1 cellular context compared by ENCODE assay signal in genomic region chr6:155033021-155033801, GRCh38.
TF ChIP-seq lines count a peak whose summit lies in the region.

No MANE protein-coding gene starts in this region.

TF ChIP-seq in K562, 482 proteins besides CTCF, POLR2A, EP300 and RAD21 (continued from another document):
- TF ChIP-seq BRCA1 (IDR thresholded peaks at IDR 0.05) (no peak), BRCA1 (CRISPR knock-in tag; IDR thresholded peaks at IDR 0.05) (no peak), ZNF184 (CRISPR knock-in tag; IDR thresholded peaks at IDR 0.05) (no peak), KAT7 (CRISPR knock-in tag; IDR thresholded peaks at IDR 0.05; ENCODE audit: borderline replicate concordance) (no peak), CHD7 (IDR thresholded peaks at IDR 0.05; ENCODE audit: low read depth, low read length) (no peak), NBN (IDR thresholded peaks at IDR 0.05; ENCODE audit: low read depth) (no peak), CBFA2T3 (IDR thresholded peaks at IDR 0.05) (no peak), EZH2 (IDR thresholded peaks at IDR 0.05; ENCODE audit: borderline replicate concordance, low read depth, low read length) (no peak)
- TF ChIP-seq, protein P1, sequence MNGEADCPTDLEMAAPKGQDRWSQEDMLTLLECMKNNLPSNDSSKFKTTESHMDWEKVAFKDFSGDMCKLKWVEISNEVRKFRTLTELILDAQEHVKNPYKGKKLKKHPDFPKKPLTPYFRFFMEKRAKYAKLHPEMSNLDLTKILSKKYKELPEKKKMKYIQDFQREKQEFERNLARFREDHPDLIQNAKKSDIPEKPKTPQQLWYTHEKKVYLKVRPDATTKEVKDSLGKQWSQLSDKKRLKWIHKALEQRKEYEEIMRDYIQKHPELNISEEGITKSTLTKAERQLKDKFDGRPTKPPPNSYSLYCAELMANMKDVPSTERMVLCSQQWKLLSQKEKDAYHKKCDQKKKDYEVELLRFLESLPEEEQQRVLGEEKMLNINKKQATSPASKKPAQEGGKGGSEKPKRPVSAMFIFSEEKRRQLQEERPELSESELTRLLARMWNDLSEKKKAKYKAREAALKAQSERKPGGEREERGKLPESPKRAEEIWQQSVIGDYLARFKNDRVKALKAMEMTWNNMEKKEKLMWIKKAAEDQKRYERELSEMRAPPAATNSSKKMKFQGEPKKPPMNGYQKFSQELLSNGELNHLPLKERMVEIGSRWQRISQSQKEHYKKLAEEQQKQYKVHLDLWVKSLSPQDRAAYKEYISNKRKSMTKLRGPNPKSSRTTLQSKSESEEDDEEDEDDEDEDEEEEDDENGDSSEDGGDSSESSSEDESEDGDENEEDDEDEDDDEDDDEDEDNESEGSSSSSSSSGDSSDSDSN (IDR thresholded peaks at IDR 0.05; ENCODE audit: borderline replicate concordance in 1 of 2, low read depth in 2 of 2, low read length in 2 of 2), result no peak
- TF ChIP-seq, protein P2, sequence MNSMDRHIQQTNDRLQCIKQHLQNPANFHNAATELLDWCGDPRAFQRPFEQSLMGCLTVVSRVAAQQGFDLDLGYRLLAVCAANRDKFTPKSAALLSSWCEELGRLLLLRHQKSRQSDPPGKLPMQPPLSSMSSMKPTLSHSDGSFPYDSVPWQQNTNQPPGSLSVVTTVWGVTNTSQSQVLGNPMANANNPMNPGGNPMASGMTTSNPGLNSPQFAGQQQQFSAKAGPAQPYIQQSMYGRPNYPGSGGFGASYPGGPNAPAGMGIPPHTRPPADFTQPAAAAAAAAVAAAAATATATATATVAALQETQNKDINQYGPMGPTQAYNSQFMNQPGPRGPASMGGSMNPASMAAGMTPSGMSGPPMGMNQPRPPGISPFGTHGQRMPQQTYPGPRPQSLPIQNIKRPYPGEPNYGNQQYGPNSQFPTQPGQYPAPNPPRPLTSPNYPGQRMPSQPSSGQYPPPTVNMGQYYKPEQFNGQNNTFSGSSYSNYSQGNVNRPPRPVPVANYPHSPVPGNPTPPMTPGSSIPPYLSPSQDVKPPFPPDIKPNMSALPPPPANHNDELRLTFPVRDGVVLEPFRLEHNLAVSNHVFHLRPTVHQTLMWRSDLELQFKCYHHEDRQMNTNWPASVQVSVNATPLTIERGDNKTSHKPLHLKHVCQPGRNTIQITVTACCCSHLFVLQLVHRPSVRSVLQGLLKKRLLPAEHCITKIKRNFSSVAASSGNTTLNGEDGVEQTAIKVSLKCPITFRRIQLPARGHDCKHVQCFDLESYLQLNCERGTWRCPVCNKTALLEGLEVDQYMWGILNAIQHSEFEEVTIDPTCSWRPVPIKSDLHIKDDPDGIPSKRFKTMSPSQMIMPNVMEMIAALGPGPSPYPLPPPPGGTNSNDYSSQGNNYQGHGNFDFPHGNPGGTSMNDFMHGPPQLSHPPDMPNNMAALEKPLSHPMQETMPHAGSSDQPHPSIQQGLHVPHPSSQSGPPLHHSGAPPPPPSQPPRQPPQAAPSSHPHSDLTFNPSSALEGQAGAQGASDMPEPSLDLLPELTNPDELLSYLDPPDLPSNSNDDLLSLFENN (IDR thresholded peaks at IDR 0.05; ENCODE audit: low read depth in 2 of 2, low read length in 2 of 2), result no peak
